Comparison of ENCODE assay signal across 19 cellular contexts in the genomic region with DNA sequence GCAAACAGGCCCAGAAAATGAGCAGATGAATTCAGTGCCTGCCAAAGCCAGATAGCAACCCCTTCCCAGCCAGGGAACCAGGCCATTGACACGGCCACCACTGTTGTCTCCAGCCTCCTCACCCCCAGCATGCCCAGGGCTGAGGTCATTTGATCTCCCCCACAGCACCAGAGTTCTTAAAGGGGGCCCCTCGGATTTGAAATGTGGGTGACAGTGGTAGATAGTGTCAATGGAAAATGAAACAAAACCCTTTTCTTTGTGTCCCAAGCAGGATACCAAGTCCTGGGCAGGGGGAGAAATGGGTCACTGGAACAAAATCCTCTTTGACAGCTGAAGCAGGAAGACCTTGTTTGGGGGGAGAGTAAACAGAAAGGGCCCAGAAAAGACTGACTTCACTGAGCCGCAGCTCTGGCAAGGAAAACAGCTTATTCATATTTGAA. TPM values are rescaled to one million over a fixed set of nuclear protein-coding genes. Genes with fewer than 3 reads are reported as not detected.
DNase-seq lines count a peak whose midpoint lies in the region; ATAC-seq and TF ChIP-seq lines count a peak whose summit lies in the region.
"Had no signal": no experiment of that assay in that cellular context is flagged by ENCODE, and none has a peak within 500 bp of the region (broad histone marks: within the 10 kb centered on the region; RNA-seq: fewer than 3 reads in every experiment).

No MANE protein-coding gene starts in this region.

- DNase-seq in ascending aorta (ENCODE audit: low spot score in 2 of 2), result no peak
- DNase-seq in globus pallidus (ENCODE audit: low spot score), result peak; percentile 96
- no peak for DNase-seq in ovary
- no peak for DNase-seq in tibial nerve (ENCODE audit: low spot score in 2 of 2)
- no peak for DNase-seq in A172 (ENCODE audit: low spot score)
- DNase-seq in EL, result no peak
- DNase-seq in NCI-H146 (lab: John Stamatoyannopoulos, UW), result no peak
- DNase-seq: activated CD8-positive, alpha-beta T cell treated with anti-CD3 and anti-CD28 coated beads for 36 hours; activated naive CD8-positive, alpha-beta T cell treated with anti-CD3 and anti-CD28 coated beads, Interleukin-2, amount 50 U/mL, for 24 hours; AML-193; GDM1; GOT3; NCI-H1048 had no signal

- H3K9me3 ChIP-seq in ascending aorta (no peaks in the 10 kb centered on the region), ovary (no peaks in the 10 kb centered on the region), tibial nerve (no peaks in the 10 kb centered on the region)
- H3K9me3 ChIP-seq: gastroesophageal sphincter had no signal

- WGBS in ovary, 3 donors, result 53 to 64% (median 58%) methylated on average over 3 of the region's 3 CpGs
- 24 to 35% methylated on average over 3 of the region's 3 CpGs for WGBS in tibial nerve, 2 donors

- TF ChIP-seq EP300 in ovary (IDR thresholded peaks at IDR 0.05) (no peak), tibial nerve (IDR thresholded peaks at IDR 0.05) (no peak)

- no peak for ATAC-seq in HG03175 (IDR thresholded peaks at IDR 0.05; ENCODE audit: unreplicated experiment)
- ATAC-seq: activated CD8-positive, alpha-beta T cell treated with anti-CD3 and anti-CD28 coated beads for 36 hours; activated naive CD8-positive, alpha-beta T cell treated with anti-CD3 and anti-CD28 coated beads, Interleukin-2, amount 50 U/mL, for 24 hours; gastroesophageal sphincter; stimulated activated effector memory CD8-positive, alpha-beta T cell treated with anti-CD3 and anti-CD28 coated beads, Interleukin-12 subunit alpha, Interleukin-12 subunit beta, amount 100 ng/mL, for 72 hours had no signal

- TF ChIP-seq POLR2A in ovary (IDR thresholded peaks at IDR 0.05), result no peak
- no peak for TF ChIP-seq POLR2A in tibial nerve (IDR thresholded peaks at IDR 0.05)

- no peak overlapping the region for H3K4me3 ChIP-seq in ascending aorta
- H3K4me3 ChIP-seq in ovary, result no peak overlapping the region
- H3K4me3 ChIP-seq in tibial nerve, result no peak overlapping the region
- H3K4me3 ChIP-seq: gastroesophageal sphincter had no signal

- H3K27me3 ChIP-seq in ascending aorta, result no peaks in the 10 kb centered on the region
- no peaks in the 10 kb centered on the region for H3K27me3 ChIP-seq in ovary
- no peaks in the 10 kb centered on the region for H3K27me3 ChIP-seq in tibial nerve
- H3K27me3 ChIP-seq: gastroesophageal sphincter had no signal

- H3K4me1 ChIP-seq in ascending aorta (peaks cover 33 to 50% of the 10 kb centered on the region in 2 donors), ovary (ENCODE audit: insufficient read depth) (peaks cover 22% of the 10 kb centered on the region), tibial nerve (peaks cover 0 to 49% (median 15%) of the 10 kb centered on the region in 4 donors)

- intact Hi-C loops in ascending aorta (cut with DNase I) (loop anchor here (5.0 kb wide), 3 partner anchors 71 to 346 kb away; no protein-coding TSS in a partner anchor), ovary (cut with DNase I) (loop anchor here (5.0 to 10.0 kb wide), 4 partner anchors 46 to 489 kb away; partner anchors contain the start of gene C11orf96 (in 1 of the 4))

- peak overlapping the region; percentile 92 to 96 for H3K27ac ChIP-seq in ascending aorta
- peak overlapping the region; percentile 70 to 97 for H3K27ac ChIP-seq in ovary
- peak overlapping the region; percentile 1 to 82 (median 61) for H3K27ac ChIP-seq in tibial nerve
- H3K27ac ChIP-seq: HL-60 had no signal

- H3K36me3 ChIP-seq in ascending aorta, result no peaks in the 10 kb centered on the region
- H3K36me3 ChIP-seq in ovary, result no peaks in the 10 kb centered on the region
- H3K36me3 ChIP-seq in tibial nerve, result no peaks in the 10 kb centered on the region
- H3K36me3 ChIP-seq: gastroesophageal sphincter had no signal

- TF ChIP-seq CTCF in ascending aorta (IDR thresholded peaks at IDR 0.05) (no peak), ovary (IDR thresholded peaks at IDR 0.05) (no peak), tibial nerve (IDR thresholded peaks at IDR 0.05) (no peak)

RNA-seq across cellular contexts. Expression of gene ACCSL, which starts 14.3 kb away (rescaled TPM):
- total RNA-seq in ascending aorta (not detected), ovary (not detected), tibial nerve (under 1 TPM in 1 of 4 donors, not detected in 3; 0.78 TPM)
- under 1 TPM; 0.05 to 0.67 TPM for polyA plus RNA-seq in ovary
- not detected in 2 replicates for total RNA-seq in A172 (2014; rRNA removed; shearing (Covaris generic))
- total RNA-seq: activated CD8-positive, alpha-beta T cell treated with anti-CD3 and anti-CD28 coated beads for 36 hours; activated T-helper 1 cell treated with anti-CD3 and anti-CD28 coated beads, Interleukin-12 subunit alpha, Interleukin-12 subunit beta, Interleukin-2, Interleukin-4 antibody, amounts not matched to agents 30 ng/mL and 10 ng/mL and 1 ng/mL, durations not matched to agents 14 hours and 24 hours and 36 hours; gastroesophageal sphincter; RPMI7951 had no signal

RNA-seq across cellular contexts. Expression of gene ACCS, which starts 32.6 kb away (rescaled TPM):
- total RNA-seq in ascending aorta (8.5 TPM), ovary (10 to 100 TPM; 11.2 to 32.4 (median 26.4) TPM), tibial nerve (10 to 100 TPM; 17.7 to 45.8 (median 31.5) TPM)
- polyA plus RNA-seq in ovary, result 10 to 100 TPM; 21.4 to 39.8 TPM
- total RNA-seq in A172 (2014; rRNA removed; shearing (Covaris generic)), result 6.5 and 6.9 TPM in 2 replicates
